1 cellular context compared by ENCODE assay signal in genomic region chr9:130537346-130538050, GRCh38.
TF ChIP-seq lines count a peak whose summit lies in the region.

No MANE protein-coding gene starts in this region.

TF ChIP-seq in K562, 482 proteins besides CTCF, POLR2A, EP300 and RAD21 (continued from another document and continues in another):
- no peak for TF ChIP-seq CHD7 (IDR thresholded peaks at IDR 0.05; ENCODE audit: low read depth, low read length)
- peak; percentile 37; the same call in 1 of the 2 replicates for TF ChIP-seq ZBTB12 (CRISPR knock-in tag; IDR thresholded peaks at IDR 0.05)
- peak; percentile 94 for TF ChIP-seq ZBTB2 (IDR thresholded peaks at IDR 0.05)
- TF ChIP-seq CEBPB (tag; IDR thresholded peaks at IDR 0.05): no peak
- peak; percentile 80 for TF ChIP-seq EP400 (IDR thresholded peaks at IDR 0.05)
- TF ChIP-seq TEAD4 (IDR thresholded peaks at IDR 0.05; ENCODE audit: low read length): peak; percentile 98
- no peak for TF ChIP-seq TEAD4 (CRISPR knock-in tag; IDR thresholded peaks at IDR 0.05; ENCODE audit: borderline replicate concordance)
- peak; percentile 96 for TF ChIP-seq MTA2 (IDR thresholded peaks at IDR 0.05; ENCODE audit: low read depth)
- no peak for TF ChIP-seq TAF7 (tag; IDR thresholded peaks at IDR 0.05)
- 0 out of 2 replicates have a peak, but pooled peaks have one; percentile 53 for TF ChIP-seq REST (CRISPR knock-in tag; IDR thresholded peaks at IDR 0.05; ENCODE audit: low read depth)
- TF ChIP-seq SRSF1 (IDR thresholded peaks at IDR 0.05; ENCODE audit: low read depth, low read length): no peak
- peak; percentile 79 to 91 for TF ChIP-seq MAZ (CRISPR knock-in tag; conservative IDR thresholded peaks at IDR 0.05 in 1 of 2, IDR thresholded peaks at IDR 0.05 in 1 of 2)
- peak in 1 of 2 experiments; percentile 56; a peak in 1 of 4 replicates for TF ChIP-seq FOXA3 (CRISPR knock-in tag; conservative IDR thresholded peaks at IDR 0.05 in 1 of 2, IDR thresholded peaks at IDR 0.05 in 1 of 2)
- TF ChIP-seq ZNF511 (CRISPR knock-in tag; IDR thresholded peaks at IDR 0.05): peak; percentile 78; the same call in 1 of the 2 replicates
- TF ChIP-seq ILK (tag; IDR thresholded peaks at IDR 0.05; ENCODE audit: borderline replicate concordance, low read depth): no peak
- TF ChIP-seq ZNF311 (CRISPR knock-in tag; IDR thresholded peaks at IDR 0.05): peak; percentile 77
- no peak; the same call in 1 of the 2 replicates for TF ChIP-seq MITF (IDR thresholded peaks at IDR 0.05)
- TF ChIP-seq PBX2 (CRISPR knock-in tag; IDR thresholded peaks at IDR 0.05; ENCODE audit: low read depth): no peak
- 0 out of 2 replicates have a peak, but pooled peaks have one; percentile 19 for TF ChIP-seq PBX2 (tag; conservative IDR thresholded peaks at IDR 0.05; ENCODE audit: low read depth)
- TF ChIP-seq ZNF644 (tag; IDR thresholded peaks at IDR 0.05; ENCODE audit: low read depth): peak; percentile 91
- no peak; the same call in 1 of the 2 replicates for TF ChIP-seq ARID3A (IDR thresholded peaks at IDR 0.05; ENCODE audit: borderline replicate concordance, low read depth, low read length)
- TF ChIP-seq ZNF239 (CRISPR knock-in tag; IDR thresholded peaks at IDR 0.05): peak; percentile 50; the same call in 1 of the 2 replicates
- TF ChIP-seq HMGN3 (IDR thresholded peaks at IDR 0.05; ENCODE audit: borderline replicate concordance, extremely low read depth, insufficient read length, low read depth, low read length): peak; percentile 98
- TF ChIP-seq ZNF253 (CRISPR knock-in tag; conservative IDR thresholded peaks at IDR 0.05): no peak
- peak; percentile 65; the same call in 1 of the 2 replicates for TF ChIP-seq NFATC3 (IDR thresholded peaks at IDR 0.05)
- peak; percentile 98 for TF ChIP-seq DPF2 (IDR thresholded peaks at IDR 0.05)
- peak; percentile 72 for TF ChIP-seq BRD9 (IDR thresholded peaks at IDR 0.05; ENCODE audit: low read depth, partially characterized antibody)
- TF ChIP-seq PHF21A (IDR thresholded peaks at IDR 0.05; ENCODE audit: borderline replicate concordance, low read depth): no peak
- peak; percentile 76 for TF ChIP-seq SMAD1 (IDR thresholded peaks at IDR 0.05; ENCODE audit: low read depth, low read length, partially characterized antibody)
- TF ChIP-seq BRD4 (IDR thresholded peaks at IDR 0.05): no peak
- no peak for TF ChIP-seq HNRNPLL (IDR thresholded peaks at IDR 0.05; ENCODE audit: low read depth, low read length, poor library complexity, severe bottlenecking)
- TF ChIP-seq SAFB (IDR thresholded peaks at IDR 0.05; ENCODE audit: borderline replicate concordance, low read depth, low read length): peak; percentile 90
